Comparison of ENCODE assay signal across 9 cellular contexts in genomic region chr19:54517483-54517882, GRCh38. TPM values are rescaled to one million over a fixed set of nuclear protein-coding genes. Genes with fewer than 3 reads are reported as not detected.
DNase-seq lines count a peak whose midpoint lies in the region; ATAC-seq and TF ChIP-seq lines count a peak whose summit lies in the region.
"Had no signal": no experiment of that assay in that cellular context is flagged by ENCODE, and none has a peak within 500 bp of the region (broad histone marks: within the 10 kb centered on the region; RNA-seq: fewer than 3 reads in every experiment).

No MANE protein-coding gene starts in this region.

- peak; percentile 77 for DNase-seq in activated effector memory CD4-positive, alpha-beta T cell treated with anti-CD3 and anti-CD28 coated beads, Interleukin-2, amount 50 U/mL, for 16 hours
- no peak for DNase-seq in activated effector memory CD4-positive, alpha-beta T cell treated with Interleukin-2 at 50 U/mL for 16 hours
- DNase-seq in Panc1 (ENCODE audit: low read depth, low spot score), result peak; percentile 75
- DNase-seq in activated naive CD4-positive, alpha-beta T cell treated with anti-CD3 and anti-CD28 coated beads for 36 hours, result peak; percentile 84
- peak; percentile 63 to 71 (median 63) for DNase-seq in immature natural killer cell
- peak; percentile 77 for DNase-seq in stimulated activated CD8-positive, alpha-beta memory T cell treated with anti-CD3 and anti-CD28 coated beads, Interleukin-4, amount 100 ng/mL, for 48 hours

- in situ Hi-C loops in Panc1 (cut with HindIII; ENCODE audit: low pct_unique_long_range_greater_than_20kb, low sequenced_read_pairs), result no loop called here

- no peaks in the 10 kb centered on the region for H3K9me3 ChIP-seq in Panc1 (ENCODE audit: control insufficient read depth, insufficient read depth, low read depth, low read length)

- no peaks in the 10 kb centered on the region for H3K36me3 Mint-ChIP-seq in activated naive CD4-positive, alpha-beta T cell treated with anti-CD3 and anti-CD28 coated beads for 36 hours (ENCODE audit: low read depth)
- peaks cover 0 to 9% (median 0%) of the 10 kb centered on the region in 3 donors for H3K36me3 Mint-ChIP-seq in immature natural killer cell

- H3K4me3 Mint-ChIP-seq in activated naive CD4-positive, alpha-beta T cell treated with anti-CD3 and anti-CD28 coated beads for 36 hours, result no peak overlapping the region
- no peak overlapping the region for H3K4me3 Mint-ChIP-seq in immature natural killer cell

- no peak overlapping the region for H3K27ac ChIP-seq in Panc1 (ENCODE audit: low read length)

- no peak overlapping the region for H3K4me3 ChIP-seq in Panc1 (ENCODE audit: low read depth in 2 of 2, low read length in 2 of 2)

- peaks cover 5% of the 10 kb centered on the region for H3K27me3 Mint-ChIP-seq in activated naive CD4-positive, alpha-beta T cell treated with anti-CD3 and anti-CD28 coated beads for 36 hours (ENCODE audit: low read depth)
- peaks cover 10 to 30% (median 17%) of the 10 kb centered on the region in 3 donors for H3K27me3 Mint-ChIP-seq in immature natural killer cell (ENCODE audit: low read depth in 3 of 3)

- POLR2A ChIA-PET in Panc1 (lab: Charles Lee), result no interaction called here

- H3K4me1 Mint-ChIP-seq in activated naive CD4-positive, alpha-beta T cell treated with anti-CD3 and anti-CD28 coated beads for 36 hours (ENCODE audit: low read depth), result peaks cover 42% of the 10 kb centered on the region
- H3K4me1 Mint-ChIP-seq in immature natural killer cell, result peaks cover 27 to 32% of the 10 kb centered on the region in 2 donors

- H3K9me3 Mint-ChIP-seq in activated naive CD4-positive, alpha-beta T cell treated with anti-CD3 and anti-CD28 coated beads for 36 hours, result no peaks in the 10 kb centered on the region
- H3K9me3 Mint-ChIP-seq in immature natural killer cell, result peaks cover 0 to 4% (median 0%) of the 10 kb centered on the region in 6 donors

- H3K27ac Mint-ChIP-seq in activated naive CD4-positive, alpha-beta T cell treated with anti-CD3 and anti-CD28 coated beads for 36 hours, result no peak overlapping the region
- no peak overlapping the region for H3K27ac Mint-ChIP-seq in immature natural killer cell

- no peaks in the 10 kb centered on the region for H3K36me3 ChIP-seq in Panc1 (ENCODE audit: control insufficient read depth, insufficient read depth, low read length)

- intact Hi-C loops in Panc1 (cut with micrococcal nuclease; ENCODE audit: unreplicated experiment), result no loop called here
- intact Hi-C loops in activated naive CD4-positive, alpha-beta T cell treated with anti-CD3 and anti-CD28 coated beads for 36 hours (cut with micrococcal nuclease), result no loop called here

- no peak for TF ChIP-seq CTCF in Panc1 (IDR thresholded peaks at IDR 0.05)

- H3K4me1 ChIP-seq in Panc1 (ENCODE audit: control insufficient read depth, insufficient read depth, low read length), result no peaks in the 10 kb centered on the region

- no TSS peak for BruUV-seq in Panc1 (replicated peaks; lab: Mats Ljungman, UMichigan)

- ATAC-seq in Panc1 (no peak), HG03565 (IDR thresholded peaks at IDR 0.05; ENCODE audit: unreplicated experiment) (no peak), GM18502 (IDR thresholded peaks at IDR 0.05; ENCODE audit: poor library complexity, unreplicated experiment) (no peak)

- CTCF ChIA-PET in Panc1 (lab: Charles Lee), result no interaction called here
- CTCF ChIA-PET in activated naive CD4-positive, alpha-beta T cell treated with anti-CD3 and anti-CD28 coated beads for 36 hours (lab: Charles Lee), result interaction anchor here (0.5 to 1.1 kb wide), 2 partner anchors 38 to 174 kb away, joined by 3 read pairs; no protein-coding TSS in a partner anchor

- H3K27me3 ChIP-seq in Panc1 (ENCODE audit: control insufficient read depth, insufficient read depth, low read length), result peaks cover 12% of the 10 kb centered on the region; the same call in 1 of the 2 replicates

RNA-seq across cellular contexts. Expression of gene LAIR2, which starts 14.9 kb away (rescaled TPM):
- total RNA-seq in Panc1 (2021; ENCODE audit: unreplicated experiment), result not detected
- polyA plus RNA-seq in Panc1 (2012; ENCODE audit: insufficient read length), result not detected
- total RNA-seq in activated naive CD4-positive, alpha-beta T cell treated with anti-CD3 and anti-CD28 coated beads for 36 hours, result under 1 TPM; 0.45 to 0.69 TPM
- polyA plus RNA-seq in immature natural killer cell, result 100 to 1,000 TPM in 2 of 3 donors, 10 to 100 TPM in 1; 77.7 to 463 (median 183) TPM
- polyA plus RNA-seq: BJ had no signal

RNA-seq across cellular contexts. Expression of gene CDC42EP5, which starts 44.4 kb away (rescaled TPM):
- 7.1 TPM for total RNA-seq in Panc1 (2021; ENCODE audit: unreplicated experiment)
- 15.4 TPM for polyA plus RNA-seq in Panc1 (2012; ENCODE audit: insufficient read length)
- not detected for total RNA-seq in activated naive CD4-positive, alpha-beta T cell treated with anti-CD3 and anti-CD28 coated beads for 36 hours
- polyA plus RNA-seq in immature natural killer cell, result not detected

RNA-seq across cellular contexts. Expression of gene LENG9, which starts 53.9 kb away (rescaled TPM):
- 5.1 TPM for total RNA-seq in Panc1 (2021; ENCODE audit: unreplicated experiment)
- 10.9 TPM for polyA plus RNA-seq in Panc1 (2012; ENCODE audit: insufficient read length)
- 1 to 10 TPM; 5.7 to 7.1 TPM for total RNA-seq in activated naive CD4-positive, alpha-beta T cell treated with anti-CD3 and anti-CD28 coated beads for 36 hours
- polyA plus RNA-seq in immature natural killer cell, result under 1 TPM in 1 of 3 donors, not detected in 2; 0.75 TPM

RNA-seq across cellular contexts. Expression of gene LILRA2, which starts 56.1 kb away (rescaled TPM):
- total RNA-seq in Panc1 (2021; ENCODE audit: unreplicated experiment), result not detected
- polyA plus RNA-seq in Panc1 (2012; ENCODE audit: insufficient read length), result not detected
- not detected for total RNA-seq in activated naive CD4-positive, alpha-beta T cell treated with anti-CD3 and anti-CD28 coated beads for 36 hours
- 1 to 10 TPM in 2 of 3 donors, under 1 TPM in 1; 0.58 to 9.7 (median 7.9) TPM for polyA plus RNA-seq in immature natural killer cell
- polyA plus RNA-seq: BJ had no signal
